Comparison of ENCODE assay signal across 4 cellular contexts in genomic region chr18:31840499-31840898, GRCh38.
TF ChIP-seq lines count a peak whose summit lies in the region.

No MANE protein-coding gene starts in this region.

TF ChIP-seq in SK-N-SH, 30 proteins besides CTCF, POLR2A, EP300 and RAD21:
- TF ChIP-seq GATA2 (CRISPR knock-in tag; IDR thresholded peaks at IDR 0.05) (0 out of 2 replicates have a peak, but pooled peaks have one; percentile 9), FOXM1 (IDR thresholded peaks at IDR 0.05; ENCODE audit: low read depth) (no peak), EZH2phosphoT487 (IDR thresholded peaks at IDR 0.05; ENCODE audit: borderline replicate concordance, low read depth) (no peak)
TF ChIP-seq in SK-N-SH: peak in this region for 1.

TF ChIP-seq in SK-N-SH treated with all-trans-retinoic acid at 6 μM for 48 hours, 23 proteins besides CTCF, POLR2A, EP300 and RAD21 (continued from another document):
- TF ChIP-seq TSHZ2 (CRISPR knock-in tag; IDR thresholded peaks at IDR 0.05): no peak
- TF ChIP-seq ESRRG (CRISPR knock-in tag; IDR thresholded peaks at IDR 0.05): no peak
- TF ChIP-seq ZC3H10 (CRISPR knock-in tag; IDR thresholded peaks at IDR 0.05): no peak
- no peak for TF ChIP-seq OSR1 (CRISPR knock-in tag; IDR thresholded peaks at IDR 0.05)
- no peak for TF ChIP-seq CSRNP3 (CRISPR knock-in tag; IDR thresholded peaks at IDR 0.05)
- TF ChIP-seq ZNF70 (CRISPR knock-in tag; IDR thresholded peaks at IDR 0.05): no peak
- TF ChIP-seq TCF4 (CRISPR knock-in tag; IDR thresholded peaks at IDR 0.05; ENCODE audit: borderline replicate concordance): no peak
- TF ChIP-seq ISL1 (CRISPR knock-in tag; IDR thresholded peaks at IDR 0.05): no peak
- TF ChIP-seq ZNF8 (CRISPR knock-in tag; IDR thresholded peaks at IDR 0.05): no peak
- no peak for TF ChIP-seq BACH2 (CRISPR knock-in tag; IDR thresholded peaks at IDR 0.05; ENCODE audit: borderline replicate concordance)
- no peak for TF ChIP-seq ARNTL (CRISPR knock-in tag; IDR thresholded peaks at IDR 0.05; ENCODE audit: borderline replicate concordance, low read depth)
TF ChIP-seq in SK-N-SH treated with all-trans-retinoic acid at 6 μM for 48 hours: peak in this region for 0.

TF ChIP-seq in GM23338, 12 proteins besides CTCF, POLR2A, EP300 and RAD21 (continued from another document):
- TF ChIP-seq EZH2phosphoT487 (IDR thresholded peaks at IDR 0.05; ENCODE audit: unreplicated experiment) (no peak), JUNB (IDR thresholded peaks at IDR 0.05; ENCODE audit: unreplicated experiment) (no peak), NANOG (IDR thresholded peaks at IDR 0.05; ENCODE audit: borderline replicate concordance) (no peak), POLR2AphosphoS5 (IDR thresholded peaks at IDR 0.05; ENCODE audit: low read depth) (no peak), REST (IDR thresholded peaks at IDR 0.05; ENCODE audit: unreplicated experiment) (no peak), ZNF114 (CRISPR knock-in tag; IDR thresholded peaks at IDR 0.05) (no peak)

TF ChIP-seq in endothelial cell of umbilical vein, 7 proteins besides CTCF, POLR2A, EP300 and RAD21 (continued from another document):
- TF ChIP-seq GATA2 (IDR thresholded peaks at IDR 0.05; ENCODE audit: insufficient read depth, insufficient read length, low read depth, low read length): no peak
- no peak for TF ChIP-seq JUN (IDR thresholded peaks at IDR 0.05; ENCODE audit: borderline replicate concordance, insufficient read depth, insufficient read length, low read depth)
- no peak for TF ChIP-seq MAX (IDR thresholded peaks at IDR 0.05; ENCODE audit: insufficient read depth, insufficient read length)
- TF ChIP-seq MYC (IDR thresholded peaks at IDR 0.05; ENCODE audit: low read depth, low read length): no peak
- no peak for TF ChIP-seq EZH2 (IDR thresholded peaks at IDR 0.05; ENCODE audit: borderline replicate concordance, low read depth, low read length, severe bottlenecking)
- no peak for TF ChIP-seq FOS (IDR thresholded peaks at IDR 0.05; ENCODE audit: borderline replicate concordance, insufficient read depth, low read length)
